13 cellular contexts compared by ENCODE assay signal in genomic region chr15:75031773-75032302, GRCh38. TPM values are rescaled to one million over a fixed set of nuclear protein-coding genes. Genes with fewer than 3 reads are reported as not detected.
DNase-seq lines count a peak whose midpoint lies in the region; ATAC-seq, FAIRE-seq and TF ChIP-seq lines count a peak whose summit lies in the region.
"Had no signal": no experiment of that assay in that cellular context is flagged by ENCODE, and none has a peak within 500 bp of the region (broad histone marks: within the 10 kb centered on the region; RNA-seq: fewer than 3 reads in every experiment).

No MANE protein-coding gene starts in this region.

- no peak for DNase-seq in SK-N-MC (ENCODE audit: low read depth, low spot score)
- peak; percentile 49 for DNase-seq in endothelial cell of umbilical vein (ENCODE audit: low read depth, low spot score)
- DNase-seq in spleen, result no peak
- no peak for DNase-seq in effector memory CD4-positive, alpha-beta T cell
- DNase-seq in ecto neural progenitor cell (ENCODE audit: low spot score), result no peak
- DNase-seq: activated effector memory CD4-positive, alpha-beta T cell treated with anti-CD3 and anti-CD28 coated beads, Interleukin-2, amount 50 U/mL, for 16 hours; glutamatergic neuron; naive B cell; NCI-H446 had no signal

- H3K9me1 ChIP-seq in endothelial cell of umbilical vein (replicated peaks; ENCODE audit: control insufficient read depth, extremely low read depth, insufficient read depth, low read length), result no peaks in the 10 kb centered on the region

- ATAC-seq in GM19395 (IDR thresholded peaks at IDR 0.05; ENCODE audit: unreplicated experiment), result no peak

- intact Hi-C loops in endothelial cell of umbilical vein (cut with micrococcal nuclease), result loop anchor here (5.0 kb wide), 1 partner anchor 335 kb away; the partner anchor contains the start of gene MAN2C1
- intact Hi-C loops in spleen (cut with DNase I; ENCODE audit: low total_unique reads), result no loop called here

- no peak overlapping the region for H3K27ac ChIP-seq in HEK293 (ENCODE audit: extremely low read depth, low read depth, low read length)
- peak overlapping the region; percentile 92 for H3K27ac ChIP-seq in SK-N-MC
- H3K27ac ChIP-seq in endothelial cell of umbilical vein (ENCODE audit: insufficient read depth, low read depth, low read length), result peak overlapping the region; percentile 50
- H3K27ac ChIP-seq in spleen, result peak overlapping the region in 6 of 8 donors; percentile 29 to 87 (median 60)
- H3K27ac ChIP-seq in effector memory CD4-positive, alpha-beta T cell (ENCODE audit: insufficient read depth, low read length, poor library complexity, severe bottlenecking), result no peak overlapping the region

- H3K79me2 ChIP-seq in endothelial cell of umbilical vein (ENCODE audit: control insufficient read depth, insufficient read depth, low read length), result no peaks in the 10 kb centered on the region

- H3K4me1 ChIP-seq in HEK293 (ENCODE audit: control insufficient read depth, insufficient read depth, low read length) (peaks cover 2% of the 10 kb centered on the region; the same call in 1 of the 2 replicates), endothelial cell of umbilical vein (ENCODE audit: control insufficient read depth, extremely low read depth, insufficient read depth, low read length) (peaks cover 37% of the 10 kb centered on the region), spleen (peaks cover 18 to 77% (median 59%) of the 10 kb centered on the region in 6 donors)
- peaks cover 6% of the 10 kb centered on the region for H3K4me1 ChIP-seq in effector memory CD4-positive, alpha-beta T cell (ENCODE audit: control insufficient read depth, insufficient read depth, low read length, poor library complexity, severe bottlenecking)

- POLR2A ChIA-PET in HEK293 (lab: Yijun Ruan, JAX) (interaction anchor here (1.2 to 4.1 kb wide), 2 partner anchors 9 to 170 kb away, joined by 3 to 20 read pairs; partner anchors contain the start of genes C15orf39 and PPCDC), endothelial cell of umbilical vein (lab: Charles Lee) (no interaction called here)

- H3K27me3 ChIP-seq in endothelial cell of umbilical vein (ENCODE audit: control insufficient read depth in 2 of 2, insufficient read depth in 2 of 2, low read length in 2 of 2) (no peaks in the 10 kb centered on the region), spleen (replicated peaks in 1 of 7) (no peaks in the 10 kb centered on the region)
- H3K27me3 ChIP-seq in effector memory CD4-positive, alpha-beta T cell (replicated peaks; ENCODE audit: control insufficient read depth, insufficient read depth, low read length, poor library complexity, severe bottlenecking), result no peaks in the 10 kb centered on the region

- no peaks in the 10 kb centered on the region for H3K9me3 ChIP-seq in HEK293 (ENCODE audit: control insufficient read depth, insufficient read depth, low read depth, low read length)
- H3K9me3 ChIP-seq in SK-N-MC (ENCODE audit: low read depth, low read length), result no peaks in the 10 kb centered on the region
- H3K9me3 ChIP-seq in endothelial cell of umbilical vein (replicated peaks; ENCODE audit: control insufficient read depth, insufficient read depth, low read length), result no peaks in the 10 kb centered on the region
- no peaks in the 10 kb centered on the region for H3K9me3 ChIP-seq in spleen
- H3K9me3 ChIP-seq in effector memory CD4-positive, alpha-beta T cell (ENCODE audit: control insufficient read depth, low read length), result no peaks in the 10 kb centered on the region
- H3K9me3 ChIP-seq: HAP-1 had no signal

- BruUV-seq in endothelial cell of umbilical vein (replicated peaks; lab: Mats Ljungman, UMichigan), result no TSS peak

- H4K20me1 ChIP-seq in endothelial cell of umbilical vein (replicated peaks; ENCODE audit: control insufficient read depth, extremely low read depth, insufficient read depth, low read length), result no peaks in the 10 kb centered on the region

- 30 to 40% (median 34%) methylated on average over 5 of the region's 5 CpGs for WGBS in spleen, 5 donors

- peak overlapping the region; percentile 34 for H3K4me2 ChIP-seq in endothelial cell of umbilical vein (ENCODE audit: insufficient read depth, low read length)

- peak overlapping the region; percentile 53 for H2AFZ ChIP-seq in endothelial cell of umbilical vein (ENCODE audit: low read depth, low read length)

- FAIRE-seq in endothelial cell of umbilical vein (lab: Jason Lieb, UNC), result peak; percentile 84
- FAIRE-seq: urothelium cell line had no signal

- CTCF ChIA-PET in HEK293 (lab: Yijun Ruan, JAX) (interaction anchor here (0.5 to 8.7 kb wide), 6 partner anchors 11 to 276 kb away, joined by 3 to 114 read pairs (median 22); no protein-coding TSS in a partner anchor), endothelial cell of umbilical vein (lab: Charles Lee) (interaction anchor here (1.5 to 5.2 kb wide), 3 partner anchors 11 to 175 kb away, joined by 8 to 213 read pairs (median 13); partner anchors contain the start of gene C15orf39)

- dilution Hi-C loops in endothelial cell of umbilical vein (cut with MboI; ENCODE audit: extremely low pct_ligation_motif_present, low sequenced_read_pairs), result no loop called here

- H3K9ac ChIP-seq in SK-N-MC (ENCODE audit: insufficient read length) (peak overlapping the region; percentile 56), endothelial cell of umbilical vein (replicated peaks; ENCODE audit: extremely low read depth, insufficient read depth, low read length) (peak overlapping the region; percentile 37)

- H3K36me3 ChIP-seq in HEK293 (ENCODE audit: control insufficient read depth in 2 of 2, insufficient read depth in 1 of 2, low read length in 2 of 2), result peaks cover 0 to 28% of the 10 kb centered on the region in 2 experiments; a peak in 1 of 3 replicates
- no peaks in the 10 kb centered on the region for H3K36me3 ChIP-seq in SK-N-MC (ENCODE audit: insufficient read depth, low read length)
- H3K36me3 ChIP-seq in endothelial cell of umbilical vein (ENCODE audit: control insufficient read depth in 2 of 2, extremely low read depth in 1 of 2, insufficient read depth in 2 of 2, low read length in 2 of 2), result no peaks in the 10 kb centered on the region
- peaks cover 0 to 16% (median 0%) of the 10 kb centered on the region in 6 donors for H3K36me3 ChIP-seq in spleen
- peaks cover 7% of the 10 kb centered on the region for H3K36me3 ChIP-seq in effector memory CD4-positive, alpha-beta T cell (ENCODE audit: control insufficient read depth, insufficient read depth, low read length)

- TF ChIP-seq POLR2A in endothelial cell of umbilical vein (IDR thresholded peaks at IDR 0.05; ENCODE audit: low read depth, low read length), result no peak
- TF ChIP-seq POLR2A in spleen (IDR thresholded peaks at IDR 0.05), result no peak

- TF ChIP-seq CTCF in HEK293 (tag by site-specific recombination; IDR thresholded peaks at IDR 0.05), result no peak
- TF ChIP-seq CTCF in endothelial cell of umbilical vein (IDR thresholded peaks at IDR 0.05; ENCODE audit: extremely low read depth in 1 of 2, insufficient read depth in 1 of 2, low read depth in 1 of 2, low read length in 2 of 2), result no peak
- no peak for TF ChIP-seq CTCF in spleen (IDR thresholded peaks at IDR 0.05 in 8 of 11, conservative IDR thresholded peaks at IDR 0.05 in 3 of 11)

- H3K4me3 ChIP-seq in HEK293 (ENCODE audit: low read depth, low read length) (no peak overlapping the region), SK-N-MC (peak overlapping the region; percentile 63), endothelial cell of umbilical vein (replicated peaks in 1 of 3; ENCODE audit: insufficient read depth in 1 of 3, low read depth in 1 of 3, low read length in 3 of 3) (no peak overlapping the region), spleen (no peak overlapping the region)
- no peak overlapping the region for H3K4me3 ChIP-seq in effector memory CD4-positive, alpha-beta T cell (ENCODE audit: insufficient read depth, low read depth, low read length, poor library complexity, severe bottlenecking)
- H3K4me3 ChIP-seq: HAP-1 had no signal

TF ChIP-seq in HEK293, 187 proteins besides CTCF, POLR2A, EP300 and RAD21:
- TF ChIP-seq WT1 (tag by site-specific recombination; IDR thresholded peaks at IDR 0.05) (0 out of 2 replicates have a peak, but pooled peaks have one; percentile 30), BCL11A (tag by site-specific recombination; IDR thresholded peaks at IDR 0.05; ENCODE audit: low read depth) (no peak)

TF ChIP-seq in endothelial cell of umbilical vein, 7 proteins besides CTCF, POLR2A, EP300 and RAD21 (continues in another document):
- TF ChIP-seq POLR2AphosphoS5 (IDR thresholded peaks at IDR 0.05; ENCODE audit: insufficient read depth, low read depth, low read length) (no peak), GATA2 (IDR thresholded peaks at IDR 0.05; ENCODE audit: insufficient read depth, insufficient read length, low read depth, low read length) (no peak), MYC (IDR thresholded peaks at IDR 0.05; ENCODE audit: low read depth, low read length) (no peak), EZH2 (IDR thresholded peaks at IDR 0.05; ENCODE audit: borderline replicate concordance, low read depth, low read length, severe bottlenecking) (no peak), MAX (IDR thresholded peaks at IDR 0.05; ENCODE audit: insufficient read depth, insufficient read length) (no peak)

RNA-seq across cellular contexts. Expression of gene PPCDC, which starts 8.4 kb away (rescaled TPM):
- total RNA-seq in endothelial cell of umbilical vein (14.5 and 16.8 TPM in 2 replicates), spleen (10 to 100 TPM; 13.8 to 29.0 (median 21.9) TPM)
- polyA plus RNA-seq in endothelial cell of umbilical vein (21.4 and 23.0 TPM in 2 replicates), spleen (10 to 100 TPM; 21.2 to 28.0 (median 23.1) TPM)
- 16.5 and 19.6 TPM in 2 replicates for polyA plus RNA-seq in endothelial cell of umbilical vein (2011; cell fraction: cytosol; rRNA removed)
- polyA plus RNA-seq in endothelial cell of umbilical vein (2011; cell fraction: nucleus; rRNA removed), result 24.6 and 25.8 TPM in 2 replicates
- 8.5 and 9.2 TPM in 2 replicates for polyA plus RNA-seq in endothelial cell of umbilical vein (2012)
- polyA minus RNA-seq in endothelial cell of umbilical vein, result 10.1 and 13.0 TPM in 2 replicates
- 7.5 TPM for polyA minus RNA-seq in endothelial cell of umbilical vein (2011; cell fraction: cytosol; rRNA and poly(A)+ RNA removed)
- 20.7 and 24.6 TPM in 2 replicates for polyA minus RNA-seq in endothelial cell of umbilical vein (2011; cell fraction: nucleus; rRNA and poly(A)+ RNA removed)

RNA-seq across cellular contexts. Expression of gene SCAMP5, which starts 36.5 kb away (rescaled TPM):
- total RNA-seq in endothelial cell of umbilical vein (1.9 and 4.4 TPM in 2 replicates), spleen (10 to 100 TPM in 3 of 7 donors, 1 to 10 TPM in 4; 6.6 to 20.0 (median 8.7) TPM)
- polyA plus RNA-seq in endothelial cell of umbilical vein (5.9 and 6.2 TPM in 2 replicates), spleen (1 to 10 TPM; 1.8 to 7.1 (median 3.8) TPM)
- polyA plus RNA-seq in endothelial cell of umbilical vein (2011; cell fraction: cytosol; rRNA removed), result 3.3 and 3.4 TPM in 2 replicates
- 4.5 and 5.2 TPM in 2 replicates for polyA plus RNA-seq in endothelial cell of umbilical vein (2011; cell fraction: nucleus; rRNA removed)
- polyA plus RNA-seq in endothelial cell of umbilical vein (2012), result 3.3 and 3.7 TPM in 2 replicates
- 3.2 and 5.8 TPM in 2 replicates for polyA minus RNA-seq in endothelial cell of umbilical vein
- polyA minus RNA-seq in endothelial cell of umbilical vein (2011; cell fraction: cytosol; rRNA and poly(A)+ RNA removed), result 4.6 TPM
- 1.0 and 2.9 TPM in 2 replicates for polyA minus RNA-seq in endothelial cell of umbilical vein (2011; cell fraction: nucleus; rRNA and poly(A)+ RNA removed)

Comparison
In these comparisons a context has a peak if more than half of its experiments do, and no peak if none do; other contexts are left out.
1. H3K27ac ChIP-seq: peak in SK-N-MC (single experiment), endothelial cell of umbilical vein (single experiment) and spleen (6 of 8); none in HEK293 (single experiment) and effector memory CD4-positive, alpha-beta T cell (single experiment).